ENCODE assay signal across 2 cellular contexts in the genomic region with DNA sequence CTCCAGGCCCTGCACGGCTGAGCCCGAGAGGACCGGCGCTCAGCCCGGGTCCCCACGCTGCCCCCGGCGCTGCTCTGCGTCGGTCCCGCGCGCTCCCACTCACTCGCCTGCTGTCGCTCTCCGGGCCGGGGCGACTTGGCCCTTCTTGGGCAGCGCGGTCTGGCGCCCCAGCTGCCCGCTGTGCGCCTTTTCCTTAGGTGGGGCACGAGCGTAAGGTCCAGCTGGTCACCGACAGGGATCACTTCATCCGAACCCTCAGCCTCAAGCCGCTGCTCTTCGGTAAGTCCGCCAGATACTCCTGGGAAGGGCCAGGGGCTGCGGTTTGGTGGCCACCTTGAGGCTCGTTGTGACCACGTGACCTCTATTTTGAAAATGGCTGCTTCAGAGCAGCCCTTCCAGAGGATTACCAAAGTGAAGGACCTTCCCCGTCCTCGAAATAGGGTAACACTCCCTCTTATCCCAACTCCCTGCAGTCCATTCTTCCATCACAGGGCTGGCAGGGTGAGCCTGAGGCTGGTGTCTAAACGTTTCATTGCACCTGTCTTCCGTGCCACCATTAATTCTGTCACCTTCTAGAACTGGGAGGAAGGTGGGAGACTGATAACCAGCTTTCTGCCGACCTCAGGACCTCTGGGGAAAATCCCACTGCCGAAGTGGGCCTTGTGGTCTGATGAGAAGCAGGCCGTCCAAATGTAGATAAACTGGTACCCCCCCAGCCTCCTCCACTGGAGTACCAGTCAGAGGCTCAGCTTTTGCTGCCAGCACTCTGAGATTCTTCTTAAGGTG.
TF ChIP-seq lines count a peak whose summit lies in the region.

No MANE protein-coding gene starts in this region.

TF ChIP-seq in GM12891, 5 proteins besides CTCF, POLR2A, EP300 and RAD21:
- no peak for TF ChIP-seq TAF1 (IDR thresholded peaks at IDR 0.05; ENCODE audit: low read depth, low read length)
- no peak for TF ChIP-seq POLR2AphosphoS5 (IDR thresholded peaks at IDR 0.05; ENCODE audit: low read depth, low read length)
- no peak for TF ChIP-seq PAX5 (IDR thresholded peaks at IDR 0.05; ENCODE audit: insufficient read depth, low read length, severe bottlenecking)
- no peak for TF ChIP-seq POU2F2 (IDR thresholded peaks at IDR 0.05; ENCODE audit: low read depth, low read length)
- TF ChIP-seq SPI1 (IDR thresholded peaks at IDR 0.05; ENCODE audit: low read depth, low read length) = no peak

TF ChIP-seq in IMR-90, 13 proteins besides CTCF, POLR2A, EP300 and RAD21:
- TF ChIP-seq RFX5 (IDR thresholded peaks at IDR 0.05; ENCODE audit: low read depth, low read length) (no peak), USF2 (IDR thresholded peaks at IDR 0.05; ENCODE audit: low read depth, low read length) (peak; percentile 90), SMC3 (IDR thresholded peaks at IDR 0.05; ENCODE audit: low read depth, low read length) (no peak)
